8 cellular contexts compared by ENCODE assay signal in genomic region chr19:44142014-44142523, GRCh38. TPM values are rescaled to one million over a fixed set of nuclear protein-coding genes. Genes with fewer than 3 reads are reported as not detected.
DNase-seq lines count a peak whose midpoint lies in the region; ATAC-seq and TF ChIP-seq lines count a peak whose summit lies in the region.

No MANE protein-coding gene starts in this region.

- H3K9ac ChIP-seq in H9 (ENCODE audit: extremely low read depth, insufficient read length, low read length): peak overlapping the region; percentile 39

- peak overlapping the region; percentile 93 for H3K4me3 ChIP-seq in WERI-Rb-1 (ENCODE audit: low read depth, low read length)
- peak overlapping the region; percentile 92 for H3K4me3 ChIP-seq in osteoblast (ENCODE audit: insufficient read depth, low read length)

- H3K79me2 ChIP-seq in H9 (ENCODE audit: insufficient read depth, low read length) (no peaks in the 10 kb centered on the region), osteoblast (ENCODE audit: insufficient read depth, low read length) (peaks cover 12% of the 10 kb centered on the region)

- H2BK120ac ChIP-seq in H9 (ENCODE audit: low read depth, low read length, poor library complexity, severe bottlenecking): no peak overlapping the region

- H2BK20ac ChIP-seq in H9 (ENCODE audit: low read depth, low read length, poor library complexity, severe bottlenecking): no peak overlapping the region

- ATAC-seq in foreskin keratinocyte: peak; percentile 9
- ATAC-seq in HG02973 (IDR thresholded peaks at IDR 0.05; ENCODE audit: unreplicated experiment): no peak

- H4K20me1 ChIP-seq in H9 (ENCODE audit: control insufficient read depth, insufficient read depth, insufficient read length) (no peaks in the 10 kb centered on the region), osteoblast (ENCODE audit: insufficient read depth, low read length) (no peaks in the 10 kb centered on the region)

- no peak overlapping the region for H4K91ac ChIP-seq in H9 (ENCODE audit: insufficient read length, low read depth, low read length)

- no peak overlapping the region for H3K23ac ChIP-seq in H9 (ENCODE audit: insufficient read length, low read depth, low read length)

- H3K27me3 Mint-ChIP-seq in H9 (ENCODE audit: low read depth): peaks cover under 1% of the 10 kb centered on the region; the same call in 1 of the 2 replicates

- H2BK15ac ChIP-seq in H9 (ENCODE audit: low read depth, low read length): no peak overlapping the region

- peaks cover 1 to 20% (median 6%) of the 10 kb centered on the region in 3 experiments; a peak in 4 of 7 replicates for H3K36me3 Mint-ChIP-seq in H9 (ENCODE audit: insufficient read depth in 1 of 3, low read depth in 3 of 3)

- H3K18ac ChIP-seq in H9 (ENCODE audit: insufficient read length, low read depth, low read length): no peak overlapping the region

- TF ChIP-seq CTCF in H9 (conservative IDR thresholded peaks at IDR 0.05) (no peak), WERI-Rb-1 (IDR thresholded peaks at IDR 0.05; ENCODE audit: low read depth, low read length) (no peak), foreskin keratinocyte (conservative IDR thresholded peaks at IDR 0.05) (no peak), osteoblast (IDR thresholded peaks at IDR 0.05; ENCODE audit: extremely low read depth, low read depth, low read length) (no peak)

- H3K23me2 ChIP-seq in H9 (ENCODE audit: insufficient read length, low read depth, low read length, poor library complexity, severe bottlenecking): peaks cover 10% of the 10 kb centered on the region

- H4K5ac ChIP-seq in H9 (ENCODE audit: insufficient read length, low read depth, low read length): no peak overlapping the region

- H3K27me3 ChIP-seq in H9 (ENCODE audit: insufficient read depth, low read length): no peaks in the 10 kb centered on the region
- H3K27me3 ChIP-seq in WERI-Rb-1 (ENCODE audit: insufficient read depth, low read depth, severe bottlenecking): no peaks in the 10 kb centered on the region
- no peaks in the 10 kb centered on the region for H3K27me3 ChIP-seq in foreskin keratinocyte
- no peaks in the 10 kb centered on the region for H3K27me3 ChIP-seq in osteoblast (ENCODE audit: insufficient read depth, low read length)

- H3K9me3 Mint-ChIP-seq in H9: no peaks in the 10 kb centered on the region

- no peak overlapping the region for H3K4ac ChIP-seq in H9 (ENCODE audit: low read depth, low read length)

- no peak overlapping the region for H4K8ac ChIP-seq in H9 (replicated peaks; ENCODE audit: insufficient read length, low read depth, low read length)

- DNase-seq in Ammon's horn (ENCODE audit: low spot score) (peak; percentile 5), H9 (no peak), WERI-Rb-1 (no peak), foreskin keratinocyte (peak in 1 of 2 donors; percentile 8), osteoblast (ENCODE audit: insufficient read length, low spot score, missing footprints) (peak; percentile 74), glomerular visceral epithelial cell (ENCODE audit: extremely low spot score) (no peak), NAMALWA (ENCODE audit: low spot score) (no peak)

- WGBS in H9 (ENCODE audit: extremely low coverage, insufficient read length, low lambda C conversion rate): no CpG with 5 or more reads among the region's 17 CpGs

- no peak overlapping the region; a peak in 1 of 7 replicates for H3K27ac Mint-ChIP-seq in H9

- H3K79me1 ChIP-seq in H9 (ENCODE audit: insufficient read depth, low read depth, low read length, poor library complexity, severe bottlenecking): no peaks in the 10 kb centered on the region

- no peak overlapping the region for H2AFZ ChIP-seq in H9 (ENCODE audit: low read length)
- H2AFZ ChIP-seq in osteoblast (ENCODE audit: low read length): peak overlapping the region; percentile 100

- H3K4me3 Mint-ChIP-seq in H9: peak overlapping the region; percentile 95 to 96

- H3K56ac ChIP-seq in H9 (ENCODE audit: insufficient read length, low read depth, low read length): no peak overlapping the region

- H3K14ac ChIP-seq in H9 (ENCODE audit: insufficient read depth, low read length): no peak overlapping the region

- H3K4me1 ChIP-seq in H9 (ENCODE audit: insufficient read depth, low read length): no peaks in the 10 kb centered on the region
- H3K4me1 ChIP-seq in foreskin keratinocyte: peaks cover 5% of the 10 kb centered on the region
- peaks cover 9% of the 10 kb centered on the region for H3K4me1 ChIP-seq in osteoblast (ENCODE audit: insufficient read depth, low read length)

- H3T11ph ChIP-seq in H9 (ENCODE audit: low read length): no peak overlapping the region

- H2BK12ac ChIP-seq in H9 (ENCODE audit: insufficient read length, low read depth, low read length): no peak overlapping the region

- no peak overlapping the region for H2BK5ac ChIP-seq in H9 (ENCODE audit: insufficient read length, low read length)

- no peak overlapping the region for H3K27ac ChIP-seq in H9 (ENCODE audit: insufficient read length, low read depth, low read length)
- no peak overlapping the region for H3K27ac ChIP-seq in WERI-Rb-1
- H3K27ac ChIP-seq in foreskin keratinocyte: peak overlapping the region; percentile 29
- H3K27ac ChIP-seq in osteoblast (ENCODE audit: low read depth, low read length): peak overlapping the region; percentile 73

- no peak overlapping the region for H2AK5ac ChIP-seq in H9 (ENCODE audit: insufficient read length, low read length)

- H3K4me1 Mint-ChIP-seq in H9: peaks cover 10 to 11% of the 10 kb centered on the region in 2 experiments

- H3K9me3 ChIP-seq in H9 (ENCODE audit: control insufficient read depth, low read depth, low read length) (no peaks in the 10 kb centered on the region), WERI-Rb-1 (ENCODE audit: severe bottlenecking) (no peaks in the 10 kb centered on the region), osteoblast (ENCODE audit: low read depth, low read length) (no peaks in the 10 kb centered on the region)

- H3K36me3 ChIP-seq in WERI-Rb-1: peaks cover 18% of the 10 kb centered on the region
- H3K36me3 ChIP-seq in osteoblast (ENCODE audit: insufficient read depth, low read length): peaks cover 19% of the 10 kb centered on the region

- H3K4me2 ChIP-seq in H9 (ENCODE audit: insufficient read depth, insufficient read length, low read length): peak overlapping the region; percentile 58
- peak overlapping the region; percentile 97 for H3K4me2 ChIP-seq in osteoblast (ENCODE audit: insufficient read depth, low read length)

RNA-seq across cellular contexts. Expression of gene ZNF234, which starts 0.7 kb away (rescaled TPM):
- total RNA-seq in H9 (2021) (12.4 TPM in 2 replicates), foreskin keratinocyte (5.5 and 6.2 TPM in 2 replicates), osteoblast (14.8 and 15.9 TPM in 2 replicates)
- 1.1 and 1.2 TPM in 2 replicates for polyA plus RNA-seq in foreskin keratinocyte

RNA-seq across cellular contexts. Expression of gene ZNF226, which starts 22.8 kb away (rescaled TPM):
- total RNA-seq in H9 (2021) (12.1 and 15.3 TPM in 2 replicates), foreskin keratinocyte (8.9 and 9.4 TPM in 2 replicates), osteoblast (17.4 and 19.4 TPM in 2 replicates)
- 9.4 and 10.0 TPM in 2 replicates for polyA plus RNA-seq in foreskin keratinocyte

RNA-seq across cellular contexts. Expression of gene ZNF225, which starts 28.9 kb away (rescaled TPM):
- total RNA-seq in H9 (2021): 3.9 and 4.8 TPM in 2 replicates
- total RNA-seq in foreskin keratinocyte: 2.9 and 3.0 TPM in 2 replicates
- 0.85 and 0.94 TPM in 2 replicates for polyA plus RNA-seq in foreskin keratinocyte
- total RNA-seq in osteoblast: 6.2 and 6.8 TPM in 2 replicates

RNA-seq across cellular contexts. Expression of gene ZNF224, which starts 47.9 kb away (rescaled TPM):
- total RNA-seq in H9 (2021): 15.2 and 19.0 TPM in 2 replicates
- total RNA-seq in foreskin keratinocyte: 10.1 and 13.1 TPM in 2 replicates
- 2.0 and 2.1 TPM in 2 replicates for polyA plus RNA-seq in foreskin keratinocyte
- total RNA-seq in osteoblast: 32.6 and 36.8 TPM in 2 replicates

Comparison
In these comparisons a context has a peak if more than half of its experiments do, and no peak if none do; other contexts are left out.
1. DNase-seq: peak in Ammon's horn (single experiment) and osteoblast (single experiment); none in H9 (single experiment), WERI-Rb-1 (single experiment), glomerular visceral epithelial cell (single experiment) and NAMALWA (single experiment).
2. H3K27ac ChIP-seq: peak in foreskin keratinocyte (single experiment) and osteoblast (single experiment); none in H9 (single experiment) and WERI-Rb-1 (single experiment).